ENCODE assay signal across 24 cellular contexts in genomic region chr1:225537554-225538251, GRCh38.
"Had no signal": no experiment of that assay in that cellular context is flagged by ENCODE, and none has a peak within 500 bp of the region (broad histone marks: within the 10 kb centered on the region; RNA-seq: fewer than 3 reads in every experiment).

No MANE protein-coding gene starts in this region.

- H3K9me3 ChIP-seq: esophagus muscularis mucosa, gastrocnemius medialis, left lung, lower lobe of right lung, psoas muscle, right lobe of liver, spleen, thoracic aorta, transverse colon had no signal

- H3K4me1 ChIP-seq: left lung, lower lobe of right lung, right lobe of liver had no signal

- H3K36me3 ChIP-seq: esophagus muscularis mucosa, gastrocnemius medialis, left lung, lower lobe of right lung, right lobe of liver, spleen, thoracic aorta, transverse colon had no signal

- H3K27me3 ChIP-seq: esophagus muscularis mucosa, gastrocnemius medialis, left lung, right lobe of liver, spleen, transverse colon had no signal

- H3K27ac Mint-ChIP-seq: dendritic cell treated with granulocyte-macrophage colony-stimulating factor and Interleukin-4, amounts not matched to agents 40 ng/mL and 50 ng/mL, for 4 days; effector memory CD8-positive, alpha-beta T cell; memory B cell; natural killer cell treated with Interleukin-12 subunit alpha and Interleukin-12 subunit beta and Interleukin-15 and Interleukin-18, amount 100 ng/mL, for 72 hours; stimulated activated naive B cell treated with anti-CD40 and anti-IgM and Interleukin-4, amounts not matched to agents 10 μg/mL and 1 μg/mL and 100 μg/mL, for 72 hours; stimulated activated naive CD8-positive, alpha-beta T cell treated with anti-CD3 and anti-CD28 coated beads, Interleukin-15, amount 100 ng/mL, for 72 hours had no signal

- H3K4me3 ChIP-seq: esophagus muscularis mucosa, gastrocnemius medialis, left lung, lower lobe of right lung, psoas muscle, right lobe of liver, spleen, thoracic aorta, transverse colon had no signal

- H3K4me3 Mint-ChIP-seq: dendritic cell treated with granulocyte-macrophage colony-stimulating factor and Interleukin-4, amounts not matched to agents 40 ng/mL and 50 ng/mL, for 4 days; effector memory CD8-positive, alpha-beta T cell; memory B cell; natural killer cell treated with Interleukin-12 subunit alpha and Interleukin-12 subunit beta and Interleukin-15 and Interleukin-18, amount 100 ng/mL, for 72 hours; stimulated activated naive B cell treated with anti-CD40 and anti-IgM and Interleukin-4, amounts not matched to agents 10 μg/mL and 1 μg/mL and 100 μg/mL, for 72 hours; stimulated activated naive CD8-positive, alpha-beta T cell treated with anti-CD3 and anti-CD28 coated beads, Interleukin-15, amount 100 ng/mL, for 72 hours had no signal

- H3K4me1 Mint-ChIP-seq: stimulated activated naive CD8-positive, alpha-beta T cell treated with anti-CD3 and anti-CD28 coated beads, Interleukin-15, amount 100 ng/mL, for 72 hours had no signal

- H3K27me3 Mint-ChIP-seq: dendritic cell treated with granulocyte-macrophage colony-stimulating factor and Interleukin-4, amounts not matched to agents 40 ng/mL and 50 ng/mL, for 4 days had no signal

- H3K27ac ChIP-seq: epithelial cell of prostate, esophagus muscularis mucosa, left lung, lower lobe of right lung, psoas muscle, right lobe of liver, spleen, thoracic aorta, transverse colon had no signal

- ATAC-seq: effector memory CD8-positive, alpha-beta T cell; gastrocnemius medialis; left lung; lower lobe of right lung; natural killer cell treated with Interleukin-12 subunit alpha and Interleukin-12 subunit beta and Interleukin-15 and Interleukin-18, amount 100 ng/mL, for 72 hours; right lobe of liver; stimulated activated naive B cell treated with anti-CD40 and anti-IgM and Interleukin-4, amounts not matched to agents 10 μg/mL and 1 μg/mL and 100 μg/mL, for 72 hours; stimulated activated naive CD8-positive, alpha-beta T cell treated with anti-CD3 and anti-CD28 coated beads, Interleukin-15, amount 100 ng/mL, for 72 hours had no signal

- DNase-seq: cerebellar nuclear complex; effector memory CD8-positive, alpha-beta T cell; gastrocnemius medialis; islet precursor cell; left lung; lower lobe of right lung; midbrain; psoas muscle; retina; right lobe of liver; spleen; stimulated activated CD4-positive, alpha-beta T cell treated with anti-CD3 and anti-CD28 coated beads, Interleukin-15, amount 100 ng/mL, for 24 hours; stimulated activated CD4-positive, alpha-beta T cell treated with anti-CD3 and anti-CD28 coated beads, Interleukin-1b, Interleukin-23, amount 100 ng/mL, for 48 hours; stimulated activated CD4-positive, alpha-beta T cell treated with anti-CD3 and anti-CD28 coated beads, Interleukin-4, amount 100 ng/mL, for 4 hours; stimulated activated naive B cell treated with anti-CD40 and anti-IgM and Interleukin-4, amounts not matched to agents 10 μg/mL and 1 μg/mL and 100 μg/mL, for 72 hours; stimulated activated naive CD8-positive, alpha-beta T cell treated with anti-CD3 and anti-CD28 coated beads, Interleukin-15, amount 100 ng/mL, for 72 hours; transverse colon had no signal

- H3K9me3 Mint-ChIP-seq: dendritic cell treated with granulocyte-macrophage colony-stimulating factor and Interleukin-4, amounts not matched to agents 40 ng/mL and 50 ng/mL, for 4 days; effector memory CD8-positive, alpha-beta T cell; memory B cell; natural killer cell treated with Interleukin-12 subunit alpha and Interleukin-12 subunit beta and Interleukin-15 and Interleukin-18, amount 100 ng/mL, for 72 hours; stimulated activated naive B cell treated with anti-CD40 and anti-IgM and Interleukin-4, amounts not matched to agents 10 μg/mL and 1 μg/mL and 100 μg/mL, for 72 hours; stimulated activated naive CD8-positive, alpha-beta T cell treated with anti-CD3 and anti-CD28 coated beads, Interleukin-15, amount 100 ng/mL, for 72 hours had no signal

- FAIRE-seq: colon had no signal

- H3K36me3 Mint-ChIP-seq: memory B cell; natural killer cell treated with Interleukin-12 subunit alpha and Interleukin-12 subunit beta and Interleukin-15 and Interleukin-18, amount 100 ng/mL, for 72 hours; stimulated activated naive B cell treated with anti-CD40 and anti-IgM and Interleukin-4, amounts not matched to agents 10 μg/mL and 1 μg/mL and 100 μg/mL, for 72 hours had no signal
